17 cellular contexts compared by ENCODE assay signal in the genomic region with DNA sequence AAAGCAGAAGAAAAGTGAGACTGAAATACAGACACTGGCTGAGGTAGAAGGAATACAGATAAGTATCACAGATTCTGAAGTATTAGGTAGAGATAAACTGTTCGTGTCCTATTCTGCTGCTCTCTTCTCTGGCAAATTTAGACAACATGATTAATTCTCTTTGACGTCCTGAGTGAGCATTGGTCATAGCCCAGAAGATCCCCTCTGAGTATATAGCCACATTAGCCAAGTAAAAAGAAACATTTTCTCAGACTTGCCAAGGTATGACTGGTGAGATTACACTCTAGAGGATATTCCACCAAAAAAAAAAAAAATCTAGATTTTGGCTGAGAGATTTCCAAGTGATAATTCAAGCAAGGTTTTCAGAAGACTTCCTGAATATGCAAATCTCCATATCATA.
"Had no signal": no experiment of that assay in that cellular context is flagged by ENCODE, and none has a peak within 500 bp of the region (broad histone marks: within the 10 kb centered on the region; RNA-seq: fewer than 3 reads in every experiment).

No MANE protein-coding gene starts in this region.

- ATAC-seq: activated CD8-positive, alpha-beta T cell treated with anti-CD3 and anti-CD28 coated beads, Interleukin-2, amount 10 ng/mL, durations not matched to agents 7 days and 5 days; activated naive CD4-positive, alpha-beta T cell treated with anti-CD3 and anti-CD28 coated beads, Interleukin-2, amount 50 U/mL, for 72 hours; effector memory CD8-positive, alpha-beta T cell; left lung; mucosa of descending colon; naive thymus-derived CD4-positive, alpha-beta T cell; WTC11 had no signal

- FAIRE-seq: kidney, TTC549 had no signal

- H3K27me3 ChIP-seq: brain microvascular endothelial cell, left lung had no signal

- H3K4me3 ChIP-seq: left lung, mucosa of descending colon had no signal

- H3K36me3 ChIP-seq: brain microvascular endothelial cell, left lung had no signal

- DNase-seq: activated CD4-positive, alpha-beta T cell treated with anti-CD3 and anti-CD28 coated beads for 4 hours; activated CD8-positive, alpha-beta memory T cell treated with anti-CD3 and anti-CD28 coated beads, Interleukin-2, amount 50 U/mL, for 4 hours; activated CD8-positive, alpha-beta T cell treated with anti-CD3 and anti-CD28 coated beads, Interleukin-2, amount 10 ng/mL, durations not matched to agents 7 days and 5 days; activated gamma-delta T cell; activated T-cell treated with anti-CD3 and anti-CD28 coated beads, Interleukin-2, amount 50 U/mL, for 48 hours; brain microvascular endothelial cell; cerebellar nuclear complex; effector memory CD8-positive, alpha-beta T cell; kidney; left lung; mucosa of descending colon; naive thymus-derived CD4-positive, alpha-beta T cell; posterior cingulate gyrus; retina had no signal

- H3K9me3 ChIP-seq: left lung, mucosa of descending colon had no signal

- H3K27ac ChIP-seq: brain microvascular endothelial cell, left lung had no signal

- H3K4me1 ChIP-seq: left lung had no signal
